10 cellular contexts compared by ENCODE assay signal in the genomic region with DNA sequence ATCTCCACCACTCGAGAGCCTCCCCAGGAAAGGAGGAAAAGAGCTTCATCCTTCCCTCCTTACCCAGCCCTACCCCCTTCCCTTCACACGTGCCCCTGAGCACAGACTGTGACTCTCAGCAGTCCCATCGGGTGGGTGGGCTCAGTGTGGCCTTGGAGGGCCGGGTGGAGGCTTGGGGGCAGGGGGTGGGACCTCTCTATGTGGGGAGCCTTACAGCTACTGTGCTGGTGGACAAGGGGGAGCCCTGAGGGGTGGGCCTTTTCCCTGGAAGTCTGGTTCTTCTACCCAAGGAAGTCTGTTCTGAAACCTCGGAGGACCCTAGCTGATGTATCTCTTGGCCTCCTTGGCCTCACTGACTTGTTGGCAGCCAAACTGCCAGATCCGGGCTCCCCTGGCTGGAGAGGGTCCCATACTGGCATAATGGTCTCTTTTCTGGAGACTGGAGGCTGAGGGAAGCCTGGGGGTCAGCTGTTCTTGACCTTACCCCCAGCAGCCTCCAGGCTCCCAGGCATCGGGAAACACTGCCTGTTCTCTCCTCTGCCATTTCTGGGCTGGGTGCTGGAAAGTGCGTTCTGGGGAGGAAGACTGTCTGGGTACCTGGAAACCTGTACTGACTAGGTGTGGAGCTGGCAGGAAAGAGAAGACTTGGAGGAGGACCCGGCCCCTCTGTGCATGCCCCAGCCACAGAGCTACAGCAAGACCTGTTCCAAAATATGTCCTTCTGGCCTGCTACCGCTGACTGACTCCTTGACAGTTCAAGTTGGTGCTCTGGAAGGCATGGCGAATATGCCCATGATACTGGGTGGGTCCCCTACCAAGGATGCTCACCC. TPM values are rescaled to one million over a fixed set of nuclear protein-coding genes. Genes with fewer than 3 reads are reported as not detected.
DNase-seq lines count a peak whose midpoint lies in the region; ATAC-seq and TF ChIP-seq lines count a peak whose summit lies in the region.
"Had no signal": no experiment of that assay in that cellular context is flagged by ENCODE, and none has a peak within 500 bp of the region (broad histone marks: within the 10 kb centered on the region; RNA-seq: fewer than 3 reads in every experiment).

No MANE protein-coding gene starts in this region.

- intact Hi-C loops in adrenal gland (cut with DNase I), result loop anchor here in 1 of 2 donors (5.0 kb wide), 1 partner anchor 57 kb away; no protein-coding TSS in a partner anchor

- H3K4me3 ChIP-seq in adrenal gland, result no peak overlapping the region
- no peak overlapping the region for H3K4me3 ChIP-seq in lung
- H3K4me3 ChIP-seq in GM23248, result no peak overlapping the region

- H3K27ac ChIP-seq in adrenal gland (peak overlapping the region in 3 of 5 donors; percentile 30 to 79 (median 52)), lung (ENCODE audit: low read depth in 1 of 2, low read length in 1 of 2) (peak overlapping the region; percentile 47 to 85), GM23248 (no peak overlapping the region)

- H3K9me3 ChIP-seq in adrenal gland (replicated peaks in 1 of 3) (no peaks in the 10 kb centered on the region), lung (ENCODE audit: control insufficient read depth in 2 of 2, insufficient read depth in 1 of 2, low read length in 1 of 2) (no peaks in the 10 kb centered on the region), GM23248 (ENCODE audit: low read depth) (no peaks in the 10 kb centered on the region)

- WGBS in adrenal gland, 4 donors, result 56 to 67% (median 64%) methylated on average over 5 to 11 of the region's 11 CpGs
- WGBS in lung, 2 donors, result 52 to 62% methylated on average over 10 to 11 of the region's 11 CpGs
- 72 to 76% methylated on average over 11 of the region's 11 CpGs for WGBS in GM23248 (ENCODE audit: low coverage in 1 of 2, low lambda C conversion rate in 2 of 2, missing lambda C conversion rate in 2 of 2), 2 experiments

- DNase-seq in activated T-cell treated with anti-CD3 and anti-CD28 coated beads, Interleukin-2, amount 50 U/mL, for 72 hours, result no peak
- no peak for DNase-seq in activated T-cell treated with anti-CD3 and anti-CD28 coated beads, Interleukin-2, amount 50 U/mL, for 48 hours
- peak in 2 of 7 donors; percentile 18 to 46 for DNase-seq in adrenal gland
- peak; percentile 24 for DNase-seq in lung (ENCODE audit: low spot score)
- DNase-seq in type B pancreatic cell (ENCODE audit: extremely low spot score, unreplicated experiment), result peak; percentile 62
- DNase-seq in GM23248, result no peak
- no peak for DNase-seq in T1000 (lab: John Stamatoyannopoulos, UW)
- DNase-seq in omental fat pad (ENCODE audit: low spot score), result no peak

- no peak overlapping the region for H3K4me2 ChIP-seq in GM23248 (ENCODE audit: unreplicated experiment)

- no peaks in the 10 kb centered on the region for H3K36me3 Mint-ChIP-seq in activated T-cell treated with anti-CD3 and anti-CD28 coated beads, Interleukin-2, amount 50 U/mL, for 72 hours (ENCODE audit: insufficient read depth in 2 of 2)
- peaks cover 3% of the 10 kb centered on the region for H3K36me3 Mint-ChIP-seq in type B pancreatic cell

- H3K79me2 ChIP-seq in GM23248 (ENCODE audit: insufficient read depth), result no peaks in the 10 kb centered on the region

- H3F3A ChIP-seq in GM23248 (ENCODE audit: insufficient read depth), result no peaks in the 10 kb centered on the region

- no peak for ATAC-seq in activated T-cell treated with anti-CD3 and anti-CD28 coated beads, Interleukin-2, amount 50 U/mL, for 72 hours (replicated peaks in 1 of 2)
- ATAC-seq in lung (ENCODE audit: insufficient read depth, low FRiP score), result no peak
- ATAC-seq in omental fat pad (ENCODE audit: low FRiP score), result no peak

- no peaks in the 10 kb centered on the region for H4K20me1 ChIP-seq in GM23248 (ENCODE audit: insufficient read depth)

- H3K4me1 ChIP-seq in adrenal gland (replicated peaks in 1 of 2), result peaks cover 25 to 38% of the 10 kb centered on the region in 2 donors
- H3K4me1 ChIP-seq in lung (ENCODE audit: control insufficient read depth in 2 of 2, insufficient read depth in 2 of 2, low read length in 2 of 2), result peaks cover 3 to 21% of the 10 kb centered on the region in 2 donors
- peaks cover 10% of the 10 kb centered on the region for H3K4me1 ChIP-seq in GM23248 (ENCODE audit: insufficient read depth)

- H3K36me3 ChIP-seq in adrenal gland (replicated peaks in 1 of 2) (no peaks in the 10 kb centered on the region), lung (ENCODE audit: control insufficient read depth in 2 of 2, insufficient read depth in 2 of 2, low read length in 2 of 2) (peaks cover 0 to 5% of the 10 kb centered on the region in 2 donors), GM23248 (ENCODE audit: low read depth) (no peaks in the 10 kb centered on the region)

- H3K9me2 ChIP-seq in GM23248 (ENCODE audit: insufficient read depth), result no peaks in the 10 kb centered on the region

- H3K27me3 ChIP-seq in adrenal gland, result no peaks in the 10 kb centered on the region
- no peaks in the 10 kb centered on the region for H3K27me3 ChIP-seq in lung (ENCODE audit: control insufficient read depth, insufficient read depth)
- H3K27me3 ChIP-seq in GM23248 (replicated peaks; ENCODE audit: insufficient read depth), result no peaks in the 10 kb centered on the region

- no peak for TF ChIP-seq POLR2A in adrenal gland (IDR thresholded peaks at IDR 0.05)

- peak overlapping the region; percentile 40 to 60 for H3K4me3 Mint-ChIP-seq in activated T-cell treated with anti-CD3 and anti-CD28 coated beads, Interleukin-2, amount 50 U/mL, for 72 hours
- H3K4me3 Mint-ChIP-seq in type B pancreatic cell, result no peak overlapping the region

- peaks cover 19% of the 10 kb centered on the region for H3K4me1 Mint-ChIP-seq in activated T-cell treated with anti-CD3 and anti-CD28 coated beads, Interleukin-2, amount 50 U/mL, for 72 hours (ENCODE audit: low read depth)
- H3K4me1 Mint-ChIP-seq in type B pancreatic cell (ENCODE audit: unreplicated experiment), result peaks cover 22% of the 10 kb centered on the region

- no peak overlapping the region for H3K9ac ChIP-seq in GM23248

- H3K27ac Mint-ChIP-seq in activated T-cell treated with anti-CD3 and anti-CD28 coated beads, Interleukin-2, amount 50 U/mL, for 72 hours, result peak overlapping the region; percentile 39
- H3K27ac Mint-ChIP-seq in type B pancreatic cell, result no peak overlapping the region

- in situ Hi-C loops in GM23248 (cut with MboI), result no loop called here

- peaks cover 3% of the 10 kb centered on the region for H3K27me3 Mint-ChIP-seq in activated T-cell treated with anti-CD3 and anti-CD28 coated beads, Interleukin-2, amount 50 U/mL, for 72 hours (ENCODE audit: low read depth)
- H3K27me3 Mint-ChIP-seq in type B pancreatic cell, result peaks cover 9% of the 10 kb centered on the region

- TF ChIP-seq CTCF in adrenal gland (IDR thresholded peaks at IDR 0.05), result no peak
- TF ChIP-seq CTCF in lung (IDR thresholded peaks at IDR 0.05; ENCODE audit: control extremely low read depth, extremely low read depth), result no peak
- no peak for TF ChIP-seq CTCF in type B pancreatic cell (conservative IDR thresholded peaks at IDR 0.05)
- no peak for TF ChIP-seq CTCF in omental fat pad (IDR thresholded peaks at IDR 0.05)

- H3K9me3 Mint-ChIP-seq in activated T-cell treated with anti-CD3 and anti-CD28 coated beads, Interleukin-2, amount 50 U/mL, for 72 hours, result no peaks in the 10 kb centered on the region
- H3K9me3 Mint-ChIP-seq in type B pancreatic cell, result no peaks in the 10 kb centered on the region

- H2AFZ ChIP-seq in GM23248, result no peak overlapping the region

RNA-seq across cellular contexts. Expression of a gene that starts 7.6 kb away (rescaled TPM):
- total RNA-seq in activated T-cell treated with anti-CD3 and anti-CD28 coated beads, Interleukin-2, amount 50 U/mL, for 72 hours, result 1 to 10 TPM; 4.4 to 6.1 TPM
- total RNA-seq in adrenal gland (10 to 100 TPM; 13.6 to 58.5 (median 27.3) TPM), lung (10 to 100 TPM; 22.9 to 25.4 TPM), type B pancreatic cell (ENCODE audit: low replicate concordance) (4.3 and 28.8 TPM in 2 replicates), omental fat pad (10 to 100 TPM in 2 of 4 donors, 1 to 10 TPM in 2; 5.6 to 22.9 (median 11.0) TPM)
- polyA plus RNA-seq in adrenal gland (10 to 100 TPM; 16.8 to 39.4 (median 21.0) TPM), lung (10 to 100 TPM; 10.5 to 13.1 TPM), GM23248 (2016; fragmentation: Nextera tagmentation; extraction: Ambion mirVana) (2.1 and 2.2 TPM in 2 replicates)
- total RNA-seq in GM23248 (2014; rRNA removed; shearing (Covaris generic)), result 2.6 and 2.9 TPM in 2 replicates

RNA-seq across cellular contexts. Expression of a gene that starts 43.8 kb away (rescaled TPM):
- total RNA-seq in activated T-cell treated with anti-CD3 and anti-CD28 coated beads, Interleukin-2, amount 50 U/mL, for 72 hours, result 10 to 100 TPM; 15.0 to 21.6 TPM
- total RNA-seq in adrenal gland (10 to 100 TPM; 22.2 to 38.2 (median 32.3) TPM), lung (10 to 100 TPM; 19.5 to 20.4 TPM), type B pancreatic cell (ENCODE audit: low replicate concordance) (24.7 and 28.4 TPM in 2 replicates), omental fat pad (10 to 100 TPM; 11.8 to 18.8 (median 16.3) TPM)
- polyA plus RNA-seq in adrenal gland (10 to 100 TPM; 11.8 to 21.5 (median 18.7) TPM), lung (10 to 100 TPM; 10.4 to 10.5 TPM), GM23248 (2016; fragmentation: Nextera tagmentation; extraction: Ambion mirVana) (4.9 TPM in 2 replicates)
- total RNA-seq in GM23248 (2014; rRNA removed; shearing (Covaris generic)), result 3.7 and 7.3 TPM in 2 replicates

RNA-seq across cellular contexts. Expression of a gene that starts 57.3 kb away (rescaled TPM):
- not detected for total RNA-seq in activated T-cell treated with anti-CD3 and anti-CD28 coated beads, Interleukin-2, amount 50 U/mL, for 72 hours
- total RNA-seq in adrenal gland, result not detected
- polyA plus RNA-seq in adrenal gland, result not detected
- not detected for total RNA-seq in lung
- polyA plus RNA-seq in lung, result not detected
- not detected in 2 replicates for total RNA-seq in type B pancreatic cell (ENCODE audit: low replicate concordance)
- total RNA-seq in GM23248 (2014; rRNA removed; shearing (Covaris generic)), result not detected in 2 replicates
- not detected in 2 replicates for polyA plus RNA-seq in GM23248 (2016; fragmentation: Nextera tagmentation; extraction: Ambion mirVana)
- total RNA-seq in omental fat pad, result not detected
- total RNA-seq: T-helper 1 cell treated with Interleukin-12 subunit alpha and Interleukin-12 subunit beta and Interleukin-4 antibody, amounts not matched to agents 30 ng/mL and 1 ng/mL, for 36 hours had no signal
- polyA plus RNA-seq: AG04450 had no signal

Comparison
In these comparisons a context has a peak if more than half of its experiments do, and no peak if none do; other contexts are left out.
1. DNase-seq: peak in lung (single experiment) and type B pancreatic cell (single experiment); none in activated T-cell treated with anti-CD3 and anti-CD28 coated beads, Interleukin-2, amount 50 U/mL, for 72 hours (0 of 2), activated T-cell treated with anti-CD3 and anti-CD28 coated beads, Interleukin-2, amount 50 U/mL, for 48 hours (0 of 2), GM23248 (single experiment), T1000 (single experiment) and omental fat pad (single experiment).